In genomic region chr1:166839600-166840308, GRCh38 we compare ENCODE assay signal across 8 cellular contexts. TPM values are rescaled to one million over a fixed set of nuclear protein-coding genes. Genes with fewer than 3 reads are reported as not detected.
A peak's percentile ranks its signal among the peaks of the same experiment; 100 is the strongest.
DNase-seq lines count a peak whose midpoint lies in the region; ATAC-seq lines count a peak whose summit lies in the region.

No MANE protein-coding gene starts in this region.

- H3K4me3 ChIP-seq in mesodermal cell (ENCODE audit: extremely low read depth, insufficient read depth, low read length, poor library complexity, severe bottlenecking) = peak overlapping the region; percentile 68

- H3K27ac ChIP-seq in mesodermal cell (ENCODE audit: low read depth, low read length, severe bottlenecking) = peak overlapping the region; percentile 86

- 0 to 1% methylated on average over 38 to 64 of the region's 82 CpGs for WGBS in mesodermal cell (ENCODE audit: insufficient coverage in 2 of 2), 2 experiments

- H3K4me1 ChIP-seq in mesodermal cell (ENCODE audit: control insufficient read depth, insufficient read depth, low read length, poor library complexity, severe bottlenecking) = peaks cover 60% of the 10 kb centered on the region

- DNase-seq in A172 (ENCODE audit: low spot score) = peak; percentile 30
- peak; percentile 43 for DNase-seq in NCI-H226
- DNase-seq in activated CD4-positive, alpha-beta T cell treated with anti-CD3 and anti-CD28 coated beads, Interleukin-2, amount 50 U/mL, for 48 hours = peak; percentile 59 to 60
- DNase-seq in effector CD8-positive, alpha-beta T cell (lab: John Stamatoyannopoulos, UW) = peak; percentile 37
- DNase-seq in stimulated activated CD8-positive, alpha-beta memory T cell treated with anti-CD3 and anti-CD28 coated beads, Interleukin-15, amount 100 ng/mL, for 24 hours (ENCODE audit: low read depth) = peak; percentile 27

- ATAC-seq in GM18498 (IDR thresholded peaks at IDR 0.05; ENCODE audit: unreplicated experiment) (peak; percentile 50), HG02970 (IDR thresholded peaks at IDR 0.05; ENCODE audit: low FRiP score, unreplicated experiment) (peak; percentile 32)

- H3K36me3 ChIP-seq in mesodermal cell (ENCODE audit: control insufficient read depth, insufficient read depth, low read length) = peaks cover 41% of the 10 kb centered on the region

- no peaks in the 10 kb centered on the region for H3K9me3 ChIP-seq in mesodermal cell (ENCODE audit: control insufficient read depth, low read length)

RNA-seq across cellular contexts. Expression of gene POGK, which starts 0.5 kb away (rescaled TPM):
- total RNA-seq in A172 (2014; rRNA removed; shearing (Covaris generic)) = 59.3 and 61.8 TPM in 2 replicates
- 32.3 TPM for polyA plus RNA-seq in mesodermal cell (2013, experiment 1 of 2)
- 27.0 TPM for polyA plus RNA-seq in mesodermal cell (2013, experiment 2 of 2)

RNA-seq across cellular contexts. Expression of gene TADA1, which starts 36.3 kb away (rescaled TPM):
- total RNA-seq in A172 (2014; rRNA removed; shearing (Covaris generic)) = 24.1 and 28.5 TPM in 2 replicates
- 17.1 TPM for polyA plus RNA-seq in mesodermal cell (2013, experiment 1 of 2)
- 17.1 TPM for polyA plus RNA-seq in mesodermal cell (2013, experiment 2 of 2)

Comparison
In these comparisons a context has a peak if more than half of its experiments do, and no peak if none do; other contexts are left out.
1. Peak in every context shown above with its lines: DNase-seq, ATAC-seq, H3K4me3 ChIP-seq and H3K27ac ChIP-seq.